34 cellular contexts compared by ENCODE assay signal in the genomic region with DNA sequence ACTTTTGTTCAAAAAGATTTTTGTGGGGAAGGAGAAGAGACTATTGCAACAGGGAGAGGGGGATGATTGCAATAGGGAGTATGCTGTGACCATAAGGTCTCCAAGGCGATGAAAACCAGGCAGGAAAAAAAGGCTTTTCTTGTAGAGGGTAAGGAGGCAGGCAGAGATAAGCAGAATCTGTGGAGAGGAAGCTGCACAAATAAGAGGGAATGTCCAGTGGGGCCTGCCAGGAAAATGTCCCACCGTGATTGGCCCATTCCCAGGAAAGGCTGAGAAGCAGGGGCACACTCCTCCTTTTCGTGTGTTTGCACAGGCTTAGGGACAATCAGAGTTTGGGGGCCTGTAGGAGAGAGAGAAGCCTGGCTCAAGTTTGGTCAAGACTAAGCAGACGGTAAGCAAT. TPM values are rescaled to one million over a fixed set of nuclear protein-coding genes. Genes with fewer than 3 reads are reported as not detected.
"Had no signal": no experiment of that assay in that cellular context is flagged by ENCODE, and none has a peak within 500 bp of the region (broad histone marks: within the 10 kb centered on the region; RNA-seq: fewer than 3 reads in every experiment).

No MANE protein-coding gene starts in this region.

- H3K4me3 ChIP-seq: esophagus muscularis mucosa, gastrocnemius medialis, lung, right lobe of liver, thoracic aorta had no signal

- H3K27ac ChIP-seq: esophagus muscularis mucosa, gastrocnemius medialis, right lobe of liver, thoracic aorta had no signal

- H3K36me3 Mint-ChIP-seq: activated naive CD4-positive, alpha-beta T cell treated with anti-CD3 and anti-CD28 coated beads, Interleukin-2, amount 50 U/mL, for 72 hours; immature natural killer cell; naive B cell; stimulated activated effector memory CD8-positive, alpha-beta T cell treated with anti-CD3 and anti-CD28 coated beads, Interleukin-12 subunit alpha, Interleukin-12 subunit beta, amount 100 ng/mL, for 72 hours had no signal

- H3K9me3 Mint-ChIP-seq: activated B cell treated with CpG ODN at 0.5 μM for 24 hours; activated CD8-positive, alpha-beta T cell treated with anti-CD3 and anti-CD28 coated beads for 36 hours; activated naive CD4-positive, alpha-beta T cell treated with anti-CD3 and anti-CD28 coated beads, Interleukin-2, amount 50 U/mL, for 72 hours; activated T-cell treated with anti-CD3 and anti-CD28 coated beads, Interleukin-2, amount 50 U/mL, for 4 hours; activated T-helper 17 cell treated with anti-CD3 and anti-CD28 coated beads, Interleukin-2, amount 50 U/mL, for 72 hours; immature natural killer cell; stimulated activated effector memory CD8-positive, alpha-beta T cell treated with anti-CD3 and anti-CD28 coated beads, Interleukin-12 subunit alpha, Interleukin-12 subunit beta, amount 100 ng/mL, for 72 hours; stimulated activated naive CD8-positive, alpha-beta T cell treated with anti-CD3 and anti-CD28 coated beads, Interleukin-15, Interleukin-2, amounts not matched to agents 100 ng/mL and 50 ng/mL, for 24 hours; T-helper 2 cell treated with Interferon-gamma antibody and Interleukin-4, amounts not matched to agents 5 μg/mL and 100 μg/mL, for 36 hours had no signal

- H3K4me1 Mint-ChIP-seq: activated B cell treated with CpG ODN at 0.5 μM for 24 hours; activated T-helper 17 cell treated with anti-CD3 and anti-CD28 coated beads, Interleukin-2, amount 50 U/mL, for 72 hours; immature natural killer cell; naive B cell; neural crest cell; stimulated activated effector memory CD8-positive, alpha-beta T cell treated with anti-CD3 and anti-CD28 coated beads, Interleukin-12 subunit alpha, Interleukin-12 subunit beta, amount 100 ng/mL, for 72 hours had no signal

- H3K27ac Mint-ChIP-seq: activated B cell treated with CpG ODN at 0.5 μM for 24 hours; activated CD8-positive, alpha-beta T cell treated with anti-CD3 and anti-CD28 coated beads for 36 hours; activated T-helper 17 cell treated with anti-CD3 and anti-CD28 coated beads, Interleukin-2, amount 50 U/mL, for 72 hours; immature natural killer cell; naive B cell; stimulated activated effector memory CD8-positive, alpha-beta T cell treated with anti-CD3 and anti-CD28 coated beads, Interleukin-12 subunit alpha, Interleukin-12 subunit beta, amount 100 ng/mL, for 72 hours; stimulated activated naive CD8-positive, alpha-beta T cell treated with anti-CD3 and anti-CD28 coated beads, Interleukin-15, Interleukin-2, amounts not matched to agents 100 ng/mL and 50 ng/mL, for 24 hours; T-helper 2 cell treated with Interferon-gamma antibody and Interleukin-4, amounts not matched to agents 5 μg/mL and 100 μg/mL, for 36 hours had no signal

- H3K4me3 Mint-ChIP-seq: activated B cell treated with CpG ODN at 0.5 μM for 24 hours; activated CD8-positive, alpha-beta T cell treated with anti-CD3 and anti-CD28 coated beads for 36 hours; activated T-cell treated with anti-CD3 and anti-CD28 coated beads, Interleukin-2, amount 50 U/mL, for 4 hours; activated T-helper 17 cell treated with anti-CD3 and anti-CD28 coated beads, Interleukin-2, amount 50 U/mL, for 72 hours; immature natural killer cell; naive B cell; neural crest cell; stimulated activated effector memory CD8-positive, alpha-beta T cell treated with anti-CD3 and anti-CD28 coated beads, Interleukin-12 subunit alpha, Interleukin-12 subunit beta, amount 100 ng/mL, for 72 hours; stimulated activated naive CD8-positive, alpha-beta T cell treated with anti-CD3 and anti-CD28 coated beads, Interleukin-15, Interleukin-2, amounts not matched to agents 100 ng/mL and 50 ng/mL, for 24 hours; T-helper 2 cell treated with Interferon-gamma antibody and Interleukin-4, amounts not matched to agents 5 μg/mL and 100 μg/mL, for 36 hours had no signal

- H3K27me3 Mint-ChIP-seq: activated B cell treated with CpG ODN at 0.5 μM for 24 hours; activated CD8-positive, alpha-beta T cell treated with anti-CD3 and anti-CD28 coated beads for 36 hours; activated T-helper 17 cell treated with anti-CD3 and anti-CD28 coated beads, Interleukin-2, amount 50 U/mL, for 72 hours; naive B cell; stimulated activated naive CD8-positive, alpha-beta T cell treated with anti-CD3 and anti-CD28 coated beads, Interleukin-15, Interleukin-2, amounts not matched to agents 100 ng/mL and 50 ng/mL, for 24 hours had no signal

- ATAC-seq: activated CD8-positive, alpha-beta T cell treated with anti-CD3 and anti-CD28 coated beads for 36 hours; activated naive CD4-positive, alpha-beta T cell treated with anti-CD3 and anti-CD28 coated beads, Interleukin-2, amount 50 U/mL, for 72 hours; activated T-cell treated with anti-CD3 and anti-CD28 coated beads, Interleukin-2, amount 50 U/mL, for 4 hours; activated T-helper 17 cell treated with anti-CD3 and anti-CD28 coated beads, Interleukin-2, amount 50 U/mL, for 72 hours; gastrocnemius medialis; left lobe of liver; stimulated activated effector memory CD8-positive, alpha-beta T cell treated with anti-CD3 and anti-CD28 coated beads, Interleukin-12 subunit alpha, Interleukin-12 subunit beta, amount 100 ng/mL, for 72 hours had no signal

- H3K9me3 ChIP-seq: esophagus muscularis mucosa, gastrocnemius medialis, right lobe of liver, thoracic aorta had no signal

- H3K36me3 ChIP-seq: esophagus muscularis mucosa, gastrocnemius medialis, right lobe of liver, thoracic aorta had no signal

- DNase-seq: activated B cell treated with CpG ODN at 0.5 μM for 24 hours; activated CD4-positive, alpha-beta T cell treated with anti-CD3 and anti-CD28 coated beads, Interleukin-2, amount 50 U/mL, for 1 hour; activated CD8-positive, alpha-beta T cell treated with anti-CD3 and anti-CD28 coated beads for 36 hours; activated T-cell treated with anti-CD3 and anti-CD28 coated beads, Interleukin-2, amount 50 U/mL, for 4 hours; anterior cingulate cortex; cerebellar nuclear complex; cortex of kidney; gastrocnemius medialis; hippocampal formation; immature natural killer cell; mesendoderm; naive B cell; occipital lobe; posterior cingulate gyrus; right lobe of liver; stimulated activated CD4-positive, alpha-beta T cell treated with anti-CD3 and anti-CD28 coated beads, Interleukin-12 subunit alpha, Interleukin-12 subunit beta, amount 100 ng/mL, for 4 hours; stimulated activated CD4-positive, alpha-beta T cell treated with anti-CD3 and anti-CD28 coated beads, Interleukin-4, amount 100 ng/mL, for 24 hours; T-helper 1 cell; trophoblast cell had no signal

RNA-seq across cellular contexts. Expression of gene SPACA5, which starts 29.1 kb away (rescaled TPM):
- total RNA-seq: activated B cell treated with CpG ODN at 0.5 μM for 24 hours; activated CD8-positive, alpha-beta T cell treated with anti-CD3 and anti-CD28 coated beads for 36 hours; activated naive CD4-positive, alpha-beta T cell treated with anti-CD3 and anti-CD28 coated beads, Interleukin-2, amount 50 U/mL, for 72 hours; activated T-cell treated with anti-CD3 and anti-CD28 coated beads, Interleukin-2, amount 50 U/mL, for 4 hours; activated T-helper 17 cell treated with anti-CD3 and anti-CD28 coated beads, Interleukin-2, amount 50 U/mL, for 72 hours; bronchial epithelial cell; esophagus muscularis mucosa; gastrocnemius medialis; kidney epithelial cell; left lobe of liver; lung; neural crest cell; occipital lobe; renal cortical epithelial cell; right lobe of liver; skeletal muscle tissue; subcutaneous adipose tissue; thoracic aorta had no signal

RNA-seq across cellular contexts. Expression of gene ZNF630, which starts 35.5 kb away (rescaled TPM):
- total RNA-seq: activated B cell treated with CpG ODN at 0.5 μM for 24 hours had no signal
